31 cellular contexts compared by ENCODE assay signal in genomic region chr14:102117852-102118251, GRCh38.
"Had no signal": no experiment of that assay in that cellular context is flagged by ENCODE, and none has a peak within 500 bp of the region (broad histone marks: within the 10 kb centered on the region; RNA-seq: fewer than 3 reads in every experiment).

No MANE protein-coding gene starts in this region.

- H3K9me3 ChIP-seq: adrenal gland, body of pancreas, esophagus muscularis mucosa, gastrocnemius medialis had no signal

- H3K36me3 ChIP-seq: adrenal gland, gastrocnemius medialis had no signal

- H3K4me1 ChIP-seq: adrenal gland, body of pancreas, esophagus muscularis mucosa, foreskin keratinocyte, gastrocnemius medialis had no signal

- DNase-seq: activated B cell treated with CpG ODN at 0.5 μM for 24 hours; activated CD4-positive, alpha-beta memory T cell treated with anti-CD3 and anti-CD28 coated beads for 36 hours; activated CD4-positive, alpha-beta T cell treated with anti-CD3 and anti-CD28 coated beads for 48 hours; activated CD8-positive, alpha-beta memory T cell treated with anti-CD3 and anti-CD28 coated beads, Interleukin-2, amount 10 ng/mL, durations not matched to agents 7 days and 5 days; activated CD8-positive, alpha-beta memory T cell treated with anti-CD3 and anti-CD28 coated beads, Interleukin-2, amount 50 U/mL, for 4 hours; activated CD8-positive, alpha-beta T cell treated with anti-CD3 and anti-CD28 coated beads, Interleukin-2, amount 10 ng/mL, durations not matched to agents 7 days and 5 days; activated effector memory CD4-positive, alpha-beta T cell treated with anti-CD3 and anti-CD28 coated beads, Interleukin-2, amount 50 U/mL, for 16 hours; activated naive CD4-positive, alpha-beta T cell treated with anti-CD3 and anti-CD28 coated beads for 36 hours; activated naive CD8-positive, alpha-beta T cell treated with anti-CD3 and anti-CD28 coated beads for 36 hours; activated naive CD8-positive, alpha-beta T cell treated with anti-CD3 and anti-CD28 coated beads, Interleukin-2, amount 50 U/mL, for 24 hours; activated T-cell treated with anti-CD3 and anti-CD28 coated beads, Interleukin-2, amount 50 U/mL, for 1 hour; activated T-cell treated with anti-CD3 and anti-CD28 coated beads, Interleukin-2, amount 50 U/mL, for 48 hours; amygdala; body of pancreas; caudate nucleus; cortex of kidney; dermis blood vessel endothelial cell; effector CD4-positive, alpha-beta T cell; effector memory CD8-positive, alpha-beta T cell; erythroblast; foreskin keratinocyte; gastrocnemius medialis; glutamatergic neuron; T-helper 1 cell; T-helper 17 cell; T1000; WERI-Rb-1 had no signal

- H3K27me3 ChIP-seq: adrenal gland, body of pancreas, esophagus muscularis mucosa, foreskin keratinocyte, gastrocnemius medialis had no signal

- ATAC-seq: activated CD4-positive, CD25-positive, alpha-beta regulatory T cell treated with anti-CD3 and anti-CD28 coated beads, Interleukin-2, amount 50 U/mL, for 24 hours; activated CD8-positive, alpha-beta memory T cell treated with anti-CD3 and anti-CD28 coated beads, Interleukin-2, amount 10 ng/mL, durations not matched to agents 7 days and 5 days; activated CD8-positive, alpha-beta T cell treated with anti-CD3 and anti-CD28 coated beads, Interleukin-2, amount 10 ng/mL, durations not matched to agents 7 days and 5 days; activated naive CD8-positive, alpha-beta T cell treated with anti-CD3 and anti-CD28 coated beads, Interleukin-2, amount 50 U/mL, for 24 hours; body of pancreas; effector memory CD8-positive, alpha-beta T cell; foreskin keratinocyte; gastrocnemius medialis; T-helper 17 cell had no signal

- H3K27ac ChIP-seq: adrenal gland, body of pancreas, esophagus muscularis mucosa, foreskin keratinocyte, gastrocnemius medialis, WERI-Rb-1 had no signal

- H3K4me3 ChIP-seq: adrenal gland, body of pancreas, esophagus muscularis mucosa, gastrocnemius medialis had no signal

- FAIRE-seq: colon had no signal
